Comparison of ENCODE assay signal across 10 cellular contexts in the genomic region with DNA sequence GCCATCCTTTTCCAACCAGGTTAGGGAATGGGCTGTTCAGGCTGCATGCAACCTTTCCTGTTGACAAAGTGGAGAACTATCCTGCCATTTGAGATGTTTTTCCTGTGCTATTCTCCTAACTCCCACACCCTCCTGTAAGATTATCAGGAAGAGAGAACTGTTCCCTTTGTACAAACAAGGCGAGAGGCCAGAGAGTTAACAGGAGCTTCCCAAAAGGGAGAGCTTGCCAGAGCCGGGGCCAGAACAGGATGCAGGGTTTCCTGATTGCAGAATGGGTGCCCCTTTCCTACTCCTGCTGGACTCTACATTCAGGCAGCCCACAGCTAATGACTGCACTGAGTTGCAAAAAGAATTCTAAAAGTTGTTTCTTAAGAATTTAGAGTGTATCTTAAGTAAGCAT. TPM values are rescaled to one million over a fixed set of nuclear protein-coding genes. Genes with fewer than 3 reads are reported as not detected.
A peak's percentile ranks its signal among the peaks of the same experiment; 100 is the strongest.
DNase-seq lines count a peak whose midpoint lies in the region; ATAC-seq, FAIRE-seq and TF ChIP-seq lines count a peak whose summit lies in the region.
"Had no signal": no experiment of that assay in that cellular context is flagged by ENCODE, and none has a peak within 500 bp of the region (broad histone marks: within the 10 kb centered on the region; RNA-seq: fewer than 3 reads in every experiment).

No MANE protein-coding gene starts in this region.

- ATAC-seq in left lobe of liver (peak; percentile 85), GM19455 (IDR thresholded peaks at IDR 0.05; ENCODE audit: unreplicated experiment) (no peak)

- no peaks in the 10 kb centered on the region for H3K36me3 ChIP-seq in colonic mucosa
- H3K36me3 ChIP-seq in spleen = peaks cover 0 to 68% (median 10%) of the 10 kb centered on the region in 6 donors
- H3K36me3 ChIP-seq in kidney (ENCODE audit: control insufficient read depth in 1 of 2, insufficient read depth in 2 of 2, low read length in 2 of 2) = peaks cover 0 to 1% of the 10 kb centered on the region in 2 donors

- FAIRE-seq in kidney (lab: Jason Lieb, UNC) = no peak

- no peaks in the 10 kb centered on the region for H3K9me3 Mint-ChIP-seq in HFFc6

- peak overlapping the region; percentile 25 for H3K4me3 Mint-ChIP-seq in HFFc6

- H3K27me3 Mint-ChIP-seq in HFFc6 (ENCODE audit: insufficient read depth) = peaks cover 2% of the 10 kb centered on the region; the same call in 1 of the 2 replicates
- H3K27me3 Mint-ChIP-seq: progenitor cell of endocrine pancreas had no signal

- H3K4me1 ChIP-seq in colonic mucosa (peaks cover 10% of the 10 kb centered on the region), spleen (peaks cover 37 to 98% (median 72%) of the 10 kb centered on the region in 6 donors), kidney (ENCODE audit: control insufficient read depth in 1 of 2, insufficient read depth in 1 of 2, low read depth in 1 of 2, low read length in 2 of 2) (peaks cover 15 to 26% of the 10 kb centered on the region in 2 donors)

- H3K4me1 Mint-ChIP-seq in HFFc6 (ENCODE audit: low read depth) = peaks cover 24% of the 10 kb centered on the region

- WGBS in spleen, 5 donors = 21 to 37% (median 30%) methylated on average over 2 of the region's 2 CpGs

- H3K9ac ChIP-seq in colonic mucosa (ENCODE audit: low read depth in 2 of 2, low read length in 2 of 2) = peak overlapping the region in 1 of 2 donors; percentile 53
- H3K9ac ChIP-seq in kidney (ENCODE audit: low read length in 2 of 2) = no peak overlapping the region

- H3K9me3 ChIP-seq in colonic mucosa (no peaks in the 10 kb centered on the region), spleen (peaks cover 0 to 7% (median 0%) of the 10 kb centered on the region in 8 donors), kidney (ENCODE audit: control insufficient read depth in 1 of 2, low read length in 2 of 2) (no peaks in the 10 kb centered on the region)

- no peak for TF ChIP-seq POLR2A in spleen (IDR thresholded peaks at IDR 0.05)

- H3K27me3 ChIP-seq in colonic mucosa = no peaks in the 10 kb centered on the region
- no peaks in the 10 kb centered on the region for H3K27me3 ChIP-seq in spleen (replicated peaks in 1 of 7)

- no peak for DNase-seq in HFFc6
- peak; percentile 58 for DNase-seq in colonic mucosa
- peak; percentile 87 for DNase-seq in left lobe of liver (ENCODE audit: low spot score)
- DNase-seq in spleen = no peak
- no peak for DNase-seq in NAMALWA (ENCODE audit: low spot score)
- DNase-seq in kidney = no peak
- DNase-seq in stimulated activated naive CD4-positive, alpha-beta T cell treated with Interleukin-2 at 50 U/mL for 16 hours (lab: John Stamatoyannopoulos, UW) = no peak
- DNase-seq: NCI-H2107 had no signal

- H3K4me3 ChIP-seq in colonic mucosa (no peak overlapping the region), spleen (peak overlapping the region in 1 of 8 donors; percentile 15), kidney (ENCODE audit: low read length in 2 of 2) (no peak overlapping the region)

- H3K36me3 Mint-ChIP-seq in HFFc6 (ENCODE audit: low read depth) = peaks cover 24% of the 10 kb centered on the region

- TF ChIP-seq CTCF in HFFc6 (IDR thresholded peaks at IDR 0.05) (no peak), colonic mucosa (IDR thresholded peaks at IDR 0.05) (no peak), spleen (IDR thresholded peaks at IDR 0.05 in 8 of 11, conservative IDR thresholded peaks at IDR 0.05 in 3 of 11) (no peak), kidney (IDR thresholded peaks at IDR 0.05; ENCODE audit: borderline replicate concordance, extremely low read depth, insufficient read depth) (no peak)

- intact Hi-C loops in colonic mucosa (cut with DNase I) (no loop called here), spleen (cut with DNase I; ENCODE audit: low total_unique reads) (no loop called here), kidney (cut with DNase I) (no loop called here)

- H3K27ac ChIP-seq in colonic mucosa (no peak overlapping the region), spleen (peak overlapping the region; percentile 48 to 86 (median 76)), kidney (ENCODE audit: low read depth in 2 of 2, low read length in 2 of 2) (peak overlapping the region in 1 of 2 donors; percentile 8)

- peak overlapping the region; percentile 45 for H3K27ac Mint-ChIP-seq in HFFc6
- H3K27ac Mint-ChIP-seq: progenitor cell of endocrine pancreas had no signal

RNA-seq across cellular contexts. Expression of gene PML, which starts 17.1 kb away (rescaled TPM):
- total RNA-seq in HFFc6 (2021; fragmentation: NEBNext Ultra II Directional; extraction: Animal tissue kit (Norgen Biotek cat#: 25700)) = 10 to 100 TPM; 45.2 to 51.8 (median 47.5) TPM
- total RNA-seq in colonic mucosa (10 to 100 TPM; 27.0 to 31.3 TPM), left lobe of liver (15.5 TPM), spleen (100 to 1,000 TPM in 2 of 7 donors, 10 to 100 TPM in 5; 79.5 to 127 (median 88.4) TPM), kidney (82.9 TPM)
- polyA plus RNA-seq in spleen (10 to 100 TPM; 17.5 to 34.6 (median 26.1) TPM), kidney (ENCODE audit: insufficient read depth, low read depth, low replicate concordance) (19.6 TPM)

RNA-seq across cellular contexts. Expression of gene STOML1, which starts 19.5 kb away (rescaled TPM):
- total RNA-seq in HFFc6 (2021; fragmentation: NEBNext Ultra II Directional; extraction: Animal tissue kit (Norgen Biotek cat#: 25700)) = 10 to 100 TPM; 21.4 to 30.6 (median 24.7) TPM
- total RNA-seq in colonic mucosa (10 to 100 TPM in 1 of 2 donors, 1 to 10 TPM in 1; 9.1 to 14.3 TPM), left lobe of liver (8.1 TPM), spleen (10 to 100 TPM in 3 of 7 donors, 1 to 10 TPM in 4; 9.0 to 15.2 (median 9.6) TPM), kidney (22.2 TPM)
- polyA plus RNA-seq in spleen (10 to 100 TPM in 2 of 3 donors, 1 to 10 TPM in 1; 8.2 to 12.4 (median 10.4) TPM), kidney (ENCODE audit: insufficient read depth, low read depth, low replicate concordance) (15.0 TPM)

Comparison
In these comparisons a context has a peak if more than half of its experiments do, and no peak if none do; other contexts are left out.
1. DNase-seq: peak in colonic mucosa (single experiment) and left lobe of liver (single experiment); none in HFFc6 (single experiment), spleen (single experiment), NAMALWA (single experiment), kidney (single experiment) and stimulated activated naive CD4-positive, alpha-beta T cell treated with Interleukin-2 at 50 U/mL for 16 hours (single experiment).